8 cellular contexts compared by ENCODE assay signal in the genomic region with DNA sequence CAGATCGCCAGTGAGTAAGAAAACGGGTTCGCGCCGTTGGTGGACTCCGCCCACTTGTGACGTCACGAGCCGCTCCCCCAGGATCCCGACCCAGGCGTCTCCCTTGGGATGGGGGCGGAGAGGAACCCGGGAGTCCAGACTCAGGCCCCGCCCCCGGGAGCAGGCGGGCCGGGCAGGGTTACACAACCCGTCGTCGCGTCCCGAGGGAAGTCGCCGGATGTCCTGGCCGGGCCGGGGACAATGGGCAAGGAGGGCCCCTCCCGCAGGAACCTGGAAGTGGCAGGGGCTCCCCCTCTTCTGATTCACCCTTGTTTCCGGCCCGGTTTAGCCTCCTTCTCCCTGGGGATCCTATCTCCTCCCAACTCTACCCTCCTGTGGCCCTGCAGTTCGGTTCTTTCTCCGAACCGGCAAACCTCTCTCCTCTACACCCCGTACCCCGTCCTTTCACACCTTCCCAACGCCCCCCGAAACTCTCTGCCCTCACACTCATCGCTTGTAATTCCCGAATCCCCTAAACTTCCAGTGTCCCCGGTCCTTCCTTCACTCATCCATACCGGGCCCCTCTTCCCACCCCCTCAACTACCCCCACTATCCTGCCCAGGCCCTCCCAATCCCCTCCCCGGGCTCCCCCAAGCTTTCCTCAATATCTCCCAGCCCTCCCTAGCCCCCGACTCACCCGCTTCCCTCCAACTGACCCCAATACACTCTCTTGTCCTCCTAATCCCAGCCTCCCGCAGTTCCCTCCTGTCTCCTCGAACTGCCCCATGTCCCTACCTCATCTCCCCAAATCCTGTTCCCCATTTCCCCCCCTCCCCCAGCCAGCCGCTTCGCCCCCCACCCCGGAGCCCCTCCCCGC. TPM values are rescaled to one million over a fixed set of nuclear protein-coding genes. Genes with fewer than 3 reads are reported as not detected.
DNase-seq lines count a peak whose midpoint lies in the region; ATAC-seq and TF ChIP-seq lines count a peak whose summit lies in the region.

No MANE protein-coding gene starts in this region.

- no peak for TF ChIP-seq CTCF in omental fat pad (IDR thresholded peaks at IDR 0.05)

- DNase-seq in DMS 273 treated with DMSO at 0.1 percent for 48 hours (lab: John Stamatoyannopoulos, UW) = peak; percentile 46
- DNase-seq in HS-27A (ENCODE audit: low read depth) = peak; percentile 91
- DNase-seq in RKO (ENCODE audit: low spot score) = peak; percentile 97
- DNase-seq in amniotic stem cell (lab: John Stamatoyannopoulos, UW) = peak; percentile 83
- peak; percentile 97 for DNase-seq in Right ventricle myocardium superior
- peak; percentile 96 for DNase-seq in omental fat pad (ENCODE audit: low spot score)
- DNase-seq in NAMALWA (ENCODE audit: low spot score) = no peak

- ATAC-seq in Right ventricle myocardium superior (ENCODE audit: poor library complexity) (peak; percentile 81), omental fat pad (ENCODE audit: low FRiP score) (peak; percentile 76), HG03159 (IDR thresholded peaks at IDR 0.05; ENCODE audit: unreplicated experiment) (no peak)

- intact Hi-C loops in Right ventricle myocardium superior (cut with DNase I) = no loop called here

RNA-seq across cellular contexts. Expression of a gene that starts 20.0 kb away (rescaled TPM):
- total RNA-seq in Right ventricle myocardium superior = 163 TPM
- 10 to 100 TPM; 63.7 to 93.8 (median 76.5) TPM for total RNA-seq in omental fat pad

RNA-seq across cellular contexts. Expression of a gene that starts 24.1 kb away (rescaled TPM):
- total RNA-seq in Right ventricle myocardium superior = 0.51 TPM
- 100 to 1,000 TPM; 306 to 713 (median 395) TPM for total RNA-seq in omental fat pad

RNA-seq across cellular contexts. Expression of a gene that starts 37.2 kb away (rescaled TPM):
- total RNA-seq in Right ventricle myocardium superior (7.7 TPM), omental fat pad (10 to 100 TPM in 1 of 4 donors, 1 to 10 TPM in 3; 5.2 to 29.8 (median 6.3) TPM)

RNA-seq across cellular contexts. Expression of a gene that starts 38.8 kb away (rescaled TPM):
- total RNA-seq in Right ventricle myocardium superior = 207 TPM
- 10 to 100 TPM; 13.7 to 20.0 (median 15.6) TPM for total RNA-seq in omental fat pad

RNA-seq across cellular contexts. Expression of a gene that starts 53.2 kb away (rescaled TPM):
- total RNA-seq in Right ventricle myocardium superior (29.9 TPM), omental fat pad (1 to 10 TPM; 3.8 to 9.4 (median 7.0) TPM)

Comparison
In these comparisons a context has a peak if more than half of its experiments do, and no peak if none do; other contexts are left out.
1. RNA of a gene that starts 24.1 kb away (total RNA-seq): 306 to 713 TPM in omental fat pad; 0.51 TPM in Right ventricle myocardium superior (single experiment); every median in the first group is over 100 times any median in the second.